Comparison of ENCODE assay signal across 15 cellular contexts in genomic region chr18:35484034-35484433, GRCh38. TPM values are rescaled to one million over a fixed set of nuclear protein-coding genes. Genes with fewer than 3 reads are reported as not detected.
DNase-seq lines count a peak whose midpoint lies in the region; ATAC-seq lines count a peak whose summit lies in the region.
"Had no signal": no experiment of that assay in that cellular context is flagged by ENCODE, and none has a peak within 500 bp of the region (broad histone marks: within the 10 kb centered on the region; RNA-seq: fewer than 3 reads in every experiment).

No MANE protein-coding gene starts in this region.

- ATAC-seq in GM18498 (IDR thresholded peaks at IDR 0.05; ENCODE audit: unreplicated experiment) (peak; percentile 66), GM18873 (IDR thresholded peaks at IDR 0.05; ENCODE audit: low FRiP score, unreplicated experiment) (peak; percentile 67), HG02610 (IDR thresholded peaks at IDR 0.05; ENCODE audit: unreplicated experiment) (peak; percentile 86), HG03442 (IDR thresholded peaks at IDR 0.05; ENCODE audit: unreplicated experiment) (peak; percentile 60)
- ATAC-seq: natural killer cell had no signal

- in situ Hi-C loops in ACHN (cut with HindIII; ENCODE audit: low pct_ligation_motif_present, low pct_unique_long_range_greater_than_20kb, low sequenced_read_pairs), result no loop called here

- no peak for DNase-seq in DMS 273 treated with DMSO at 0.1 percent for 48 hours (lab: John Stamatoyannopoulos, UW)
- no peak for DNase-seq in mesenteric fat pad (ENCODE audit: low spot score)
- no peak for DNase-seq in caudate nucleus (lab: John Stamatoyannopoulos, UW)
- no peak for DNase-seq in ACHN
- DNase-seq: activated naive CD4-positive, alpha-beta T cell treated with anti-CD3 and anti-CD28 coated beads, Interleukin-2, amount 50 U/mL, for 16 hours; endodermal cell; foreskin fibroblast; natural killer cell; NCI-H1417 treated with DMSO at 0.1 percent for 48 hours; testis had no signal

- no peak overlapping the region for H3K27ac ChIP-seq in caudate nucleus (ENCODE audit: low read depth, low read length)
- H3K27ac ChIP-seq: cardiac muscle cell, testis had no signal

RNA-seq across cellular contexts. Expression of gene INO80C, which starts 13.7 kb away (rescaled TPM):
- total RNA-seq in mesenteric fat pad, result 18.6 TPM
